Comparison of ENCODE assay signal across 18 cellular contexts in genomic region chr11:31649567-31649966, GRCh38.
"Had no signal": no experiment of that assay in that cellular context is flagged by ENCODE, and none has a peak within 500 bp of the region (broad histone marks: within the 10 kb centered on the region; RNA-seq: fewer than 3 reads in every experiment).

No MANE protein-coding gene starts in this region.

- H3K27me3 Mint-ChIP-seq: activated CD4-positive, alpha-beta memory T cell treated with anti-CD3 and anti-CD28 coated beads for 36 hours; activated CD4-positive, alpha-beta T cell treated with anti-CD3 and anti-CD28 coated beads, Interleukin-2, amount 10 ng/mL, durations not matched to agents 7 days and 5 days; activated naive CD8-positive, alpha-beta T cell; T-cell had no signal

- H3K27ac Mint-ChIP-seq: activated CD4-positive, alpha-beta memory T cell treated with anti-CD3 and anti-CD28 coated beads for 36 hours; activated CD4-positive, alpha-beta T cell treated with anti-CD3 and anti-CD28 coated beads, Interleukin-2, amount 10 ng/mL, durations not matched to agents 7 days and 5 days; activated naive CD8-positive, alpha-beta T cell; T-cell had no signal

- H3K4me3 Mint-ChIP-seq: activated CD4-positive, alpha-beta memory T cell treated with anti-CD3 and anti-CD28 coated beads for 36 hours; activated CD4-positive, alpha-beta T cell treated with anti-CD3 and anti-CD28 coated beads, Interleukin-2, amount 10 ng/mL, durations not matched to agents 7 days and 5 days; activated naive CD8-positive, alpha-beta T cell; activated T-cell treated with anti-CD3 and anti-CD28 coated beads, Interleukin-2, amount 50 U/mL, for 4 hours; T-cell had no signal

- H3K9me3 Mint-ChIP-seq: activated CD4-positive, alpha-beta memory T cell treated with anti-CD3 and anti-CD28 coated beads for 36 hours; activated CD4-positive, alpha-beta T cell treated with anti-CD3 and anti-CD28 coated beads, Interleukin-2, amount 10 ng/mL, durations not matched to agents 7 days and 5 days; activated T-cell treated with anti-CD3 and anti-CD28 coated beads, Interleukin-2, amount 50 U/mL, for 4 hours; T-cell had no signal

- ATAC-seq: activated T-cell treated with anti-CD3 and anti-CD28 coated beads, Interleukin-2, amount 50 U/mL, for 4 hours; T-cell had no signal

- H3K4me1 Mint-ChIP-seq: activated CD4-positive, alpha-beta T cell treated with anti-CD3 and anti-CD28 coated beads, Interleukin-2, amount 10 ng/mL, durations not matched to agents 7 days and 5 days; T-cell had no signal

- DNase-seq: activated CD4-positive, alpha-beta memory T cell treated with anti-CD3 and anti-CD28 coated beads for 36 hours; activated CD4-positive, alpha-beta T cell treated with anti-CD3 and anti-CD28 coated beads, Interleukin-2, amount 10 ng/mL, durations not matched to agents 7 days and 5 days; activated CD4-positive, CD25-positive, alpha-beta regulatory T cell; activated CD8-positive, alpha-beta memory T cell treated with anti-CD3 and anti-CD28 coated beads for 24 hours; activated effector memory CD4-positive, alpha-beta T cell treated with anti-CD3 and anti-CD28 coated beads, Interleukin-2, amount 50 U/mL, for 16 hours; activated naive CD4-positive, alpha-beta T cell treated with Interleukin-2 at 50 U/mL for 16 hours; activated T-cell treated with anti-CD3 and anti-CD28 coated beads, Interleukin-2, amount 50 U/mL, for 4 hours; colonic mucosa; NCI-H1092; NCI-H1436; NCI-H1694 treated with DMSO at 0.1 percent for 48 hours; NCI-H2029 treated with DMSO at 0.1 percent for 48 hours; NCI-H226; NCI-H510A treated with DMSO at 0.1 percent for 48 hours; T-cell; T-helper 2 cell; T1000 had no signal
